9 cellular contexts compared by ENCODE assay signal in genomic region chr1:59879556-59879955, GRCh38. TPM values are rescaled to one million over a fixed set of nuclear protein-coding genes. Genes with fewer than 3 reads are reported as not detected.
DNase-seq lines count a peak whose midpoint lies in the region; ATAC-seq, FAIRE-seq and TF ChIP-seq lines count a peak whose summit lies in the region.
"Had no signal": no experiment of that assay in that cellular context is flagged by ENCODE, and none has a peak within 500 bp of the region (broad histone marks: within the 10 kb centered on the region; RNA-seq: fewer than 3 reads in every experiment).

No MANE protein-coding gene starts in this region.

- TF ChIP-seq CTCF in WTC11 (IDR thresholded peaks at IDR 0.05) (peak; percentile 44), H1 (IDR thresholded peaks at IDR 0.05; ENCODE audit: control extremely low read depth in 1 of 3, insufficient read depth in 1 of 3, low read depth in 1 of 3, low read length in 3 of 3) (peak; percentile 45 to 73 (median 71)), mucosa of descending colon (IDR thresholded peaks at IDR 0.05) (no peak), thyroid gland (IDR thresholded peaks at IDR 0.05) (peak in 4 of 6 experiments; percentile 26 to 55 (median 54)), spleen (IDR thresholded peaks at IDR 0.05 in 8 of 11, conservative IDR thresholded peaks at IDR 0.05 in 3 of 11) (peak in 4 of 11 experiments; percentile 30 to 51 (median 42))

- H3K27me3 ChIP-seq in H1 (replicated peaks in 1 of 4; ENCODE audit: control insufficient read depth in 3 of 4, extremely low read depth in 1 of 4, insufficient read depth in 3 of 4, low read length in 3 of 4) (no peaks in the 10 kb centered on the region), thyroid gland (no peaks in the 10 kb centered on the region), spleen (replicated peaks in 1 of 7) (no peaks in the 10 kb centered on the region)
- H3K27me3 ChIP-seq: neutrophil had no signal

- CTCF ChIA-PET in WTC11 (lab: Charles Lee) (interaction anchor here (1.2 to 6.7 kb wide), 2 partner anchors 21 to 65 kb away, joined by 3 to 156 read pairs; no protein-coding TSS in a partner anchor), H1 (lab: Charles Lee; ENCODE audit: partially characterized antibody) (interaction anchor here (0.6 to 14.4 kb wide), 18 partner anchors 9 to 789 kb away, joined by 3 to 323 read pairs (median 6); no protein-coding TSS in a partner anchor)

- peak; percentile 72 for FAIRE-seq in H1 (lab: Jason Lieb, UNC)

- H3K4me1 ChIP-seq in H1 (replicated peaks in 1 of 4; ENCODE audit: control insufficient read depth in 3 of 4, insufficient read depth in 4 of 4, low read length in 3 of 4) (no peaks in the 10 kb centered on the region), mucosa of descending colon (ENCODE audit: low read depth) (peaks cover 7% of the 10 kb centered on the region), thyroid gland (no peaks in the 10 kb centered on the region), spleen (no peaks in the 10 kb centered on the region)

- no peak overlapping the region for H2AFZ ChIP-seq in H1 (ENCODE audit: low read length)

- no peaks in the 10 kb centered on the region for H3K23me2 ChIP-seq in H1 (ENCODE audit: low read depth, low read length)

- no peak overlapping the region for H3K4me3 Mint-ChIP-seq in WTC11

- H3K36me3 Mint-ChIP-seq in WTC11 = no peaks in the 10 kb centered on the region

- WGBS in H1 (ENCODE audit: extremely low coverage in 1 of 2, insufficient coverage in 1 of 2, insufficient read length in 1 of 2, insufficient replicate concordance in 2 of 2, low coverage in 1 of 2, low lambda C conversion rate in 2 of 2, missing lambda C conversion rate in 1 of 2), 2 experiments = 22% methylated on average over 3 of the region's 5 CpGs; no CpG with 5 or more reads in 1 of the 2 experiments
- WGBS in thyroid gland, 2 donors = 38 to 52% methylated on average over 5 of the region's 5 CpGs
- 44 to 59% (median 57%) methylated on average over 5 of the region's 5 CpGs for WGBS in spleen, 5 donors

- no peaks in the 10 kb centered on the region; the same call in 1 of the 2 replicates for H3K27me3 Mint-ChIP-seq in WTC11 (ENCODE audit: low read depth)

- H4K91ac ChIP-seq in H1 (replicated peaks; ENCODE audit: insufficient read length, low read length) = no peak overlapping the region

- H4K8ac ChIP-seq in H1 (ENCODE audit: extremely low read depth, insufficient read depth, low read length) = no peak overlapping the region

- TF ChIP-seq POLR2A in H1 (IDR thresholded peaks at IDR 0.05; ENCODE audit: control extremely low read depth in 1 of 2, low read depth in 2 of 2, low read length in 2 of 2) = no peak
- no peak for TF ChIP-seq POLR2A in thyroid gland (IDR thresholded peaks at IDR 0.05)
- no peak for TF ChIP-seq POLR2A in spleen (IDR thresholded peaks at IDR 0.05)

- no peak overlapping the region for H2BK5ac ChIP-seq in H1 (ENCODE audit: low read depth, low read length)

- no peaks in the 10 kb centered on the region for H4K20me1 ChIP-seq in H1 (replicated peaks in 1 of 2; ENCODE audit: control insufficient read depth in 1 of 2, insufficient read depth in 2 of 2, low read length in 2 of 2)

- H4K5ac ChIP-seq in H1 (ENCODE audit: insufficient read length, low read depth, low read length) = no peak overlapping the region

- no peaks in the 10 kb centered on the region for H3K9me3 ChIP-seq in H1 (ENCODE audit: insufficient read depth in 2 of 2, low read depth in 1 of 2, low read length in 1 of 2)
- H3K9me3 ChIP-seq in mucosa of descending colon = no peaks in the 10 kb centered on the region
- H3K9me3 ChIP-seq in thyroid gland = no peaks in the 10 kb centered on the region
- H3K9me3 ChIP-seq in spleen = peaks cover 6 to 30% (median 23%) of the 10 kb centered on the region in 8 donors
- H3K9me3 ChIP-seq: neutrophil had no signal

- H3K23ac ChIP-seq in H1 (ENCODE audit: insufficient read length) = no peak overlapping the region

- H2BK15ac ChIP-seq in H1 (ENCODE audit: low read length) = no peak overlapping the region

- ATAC-seq in GM18868 (IDR thresholded peaks at IDR 0.05; ENCODE audit: unreplicated experiment) (peak; percentile 87), WTC11 (peak; percentile 91), mucosa of descending colon (peak; percentile 99)

- H3K27ac ChIP-seq in H1 (ENCODE audit: low read depth, low read length) (no peak overlapping the region), thyroid gland (no peak overlapping the region), spleen (no peak overlapping the region)
- H3K27ac ChIP-seq: neutrophil had no signal

- no peak overlapping the region for H3K4me3 ChIP-seq in H1 (ENCODE audit: extremely low read depth in 1 of 4, insufficient read depth in 2 of 4, low read depth in 3 of 4, low read length in 4 of 4)
- no peak overlapping the region for H3K4me3 ChIP-seq in mucosa of descending colon
- no peak overlapping the region for H3K4me3 ChIP-seq in thyroid gland (replicated peaks in 1 of 3)
- H3K4me3 ChIP-seq in spleen = no peak overlapping the region

- no peak overlapping the region for H2BK120ac ChIP-seq in H1 (replicated peaks; ENCODE audit: low read depth, low read length)

- H3K79me2 ChIP-seq in H1 (ENCODE audit: control insufficient read depth in 1 of 2, insufficient read depth in 2 of 2, low read length in 2 of 2) = no peaks in the 10 kb centered on the region

- H3K56ac ChIP-seq in H1 (replicated peaks; ENCODE audit: insufficient read length, low read depth, low read length) = no peak overlapping the region

- H3K9me3 Mint-ChIP-seq in WTC11 = no peaks in the 10 kb centered on the region

- H3K36me3 ChIP-seq in H1 (ENCODE audit: control insufficient read depth in 2 of 4, insufficient read depth in 4 of 4, low read length in 3 of 4) (no peaks in the 10 kb centered on the region), mucosa of descending colon (ENCODE audit: low read depth) (no peaks in the 10 kb centered on the region), thyroid gland (no peaks in the 10 kb centered on the region), spleen (peaks cover 0 to 2% (median 0%) of the 10 kb centered on the region in 6 donors)
- H3K36me3 ChIP-seq: neutrophil had no signal

- no peak overlapping the region for H3K9ac ChIP-seq in H1 (replicated peaks in 1 of 4; ENCODE audit: extremely low read depth in 1 of 4, low read depth in 3 of 4, low read length in 3 of 4)

- no peak overlapping the region for H2BK20ac ChIP-seq in H1 (ENCODE audit: low read length)

- H3K4ac ChIP-seq in H1 (replicated peaks; ENCODE audit: insufficient read length, low read depth, low read length) = no peak overlapping the region

- H2BK12ac ChIP-seq in H1 (ENCODE audit: low read depth, low read length) = no peak overlapping the region

- intact Hi-C loops in mucosa of descending colon (cut with DNase I, micrococcal nuclease) = loop anchor here in 1 of 2 donors (2.0 kb wide), 1 partner anchor 67 kb away; no protein-coding TSS in a partner anchor
- intact Hi-C loops in thyroid gland (cut with DNase I) = no loop called here
- intact Hi-C loops in spleen (cut with DNase I; ENCODE audit: low total_unique reads) = no loop called here

- H3K27ac Mint-ChIP-seq in WTC11 = no peak overlapping the region

- H3K14ac ChIP-seq in H1 (ENCODE audit: insufficient read length) = no peak overlapping the region

- H3K4me1 Mint-ChIP-seq in WTC11 = no peaks in the 10 kb centered on the region; the same call in 1 of the 2 replicates

- H2AK5ac ChIP-seq in H1 (ENCODE audit: low read depth, low read length) = no peak overlapping the region

- H3K79me1 ChIP-seq in H1 (ENCODE audit: low read depth, low read length) = no peaks in the 10 kb centered on the region

- TF ChIP-seq RAD21 in H1 (IDR thresholded peaks at IDR 0.05 in 1 of 2, conservative IDR thresholded peaks at IDR 0.05 in 1 of 2; ENCODE audit: low read depth in 2 of 2, low read length in 2 of 2) = peak; percentile 81 to 82

- no peak overlapping the region for H3K4me2 ChIP-seq in H1 (ENCODE audit: insufficient read depth in 1 of 2, low read depth in 2 of 2, low read length in 2 of 2)

- no peak overlapping the region for H3K18ac ChIP-seq in H1 (ENCODE audit: extremely low read depth, low read length)

- TF ChIP-seq EP300 in H1 (IDR thresholded peaks at IDR 0.05; ENCODE audit: borderline replicate concordance in 1 of 2, low read depth in 2 of 2, low read length in 2 of 2) = no peak

- POLR2A ChIA-PET in WTC11 (lab: Charles Lee) (interaction anchor here (2.7 kb wide), 1 partner anchor 68 kb away, joined by 7 read pairs; no protein-coding TSS in a partner anchor), H1 (lab: Charles Lee; ENCODE audit: partially characterized antibody) (interaction anchor here (1.5 to 2.2 kb wide), 2 partner anchors 14 to 68 kb away, joined by 3 to 7 read pairs; no protein-coding TSS in a partner anchor)

- peak; percentile 82 for DNase-seq in Ammon's horn (ENCODE audit: low spot score)
- DNase-seq in NCI-H1092 treated with DMSO at 0.1 percent for 48 hours (lab: John Stamatoyannopoulos, UW) = peak; percentile 37
- peak; percentile 73 for DNase-seq in WTC11 (ENCODE audit: low spot score)
- DNase-seq in H1 (ENCODE audit: low read depth in 1 of 2, low spot score in 2 of 2) = peak in 1 of 2 experiments; percentile 75
- peak in 2 of 3 donors; percentile 76 to 97 for DNase-seq in mucosa of descending colon
- DNase-seq in thyroid gland = peak; percentile 70 to 76
- DNase-seq in spleen = no peak

TF ChIP-seq in WTC11, 78 proteins besides CTCF, POLR2A, EP300 and RAD21 (continues in another document):
- TF ChIP-seq ATF1 (CRISPR knock-in tag; IDR thresholded peaks at IDR 0.05) = no peak
- TF ChIP-seq ZNF263 (CRISPR knock-in tag; IDR thresholded peaks at IDR 0.05; ENCODE audit: low read depth) = no peak
- TF ChIP-seq JUN (CRISPR knock-in tag; IDR thresholded peaks at IDR 0.05) = no peak
- no peak for TF ChIP-seq SP1 (CRISPR knock-in tag; conservative IDR thresholded peaks at IDR 0.05)

TF ChIP-seq in H1, 55 proteins besides CTCF, POLR2A, EP300 and RAD21 (continues in another document):
- TF ChIP-seq YY1 (IDR thresholded peaks at IDR 0.05; ENCODE audit: low read depth, low read length) (peak; percentile 60), RBBP5 (IDR thresholded peaks at IDR 0.05; ENCODE audit: borderline replicate concordance, low read depth, low read length) (no peak), NANOG (IDR thresholded peaks at IDR 0.05; ENCODE audit: insufficient read depth, low read depth, low read length, poor library complexity, severe bottlenecking) (no peak)

RNA-seq across cellular contexts. Expression of gene CYP2J2, which starts 47.0 kb away (rescaled TPM):
- total RNA-seq in WTC11 (2021) (0.46 to 0.96 TPM (median 0.92 TPM) in 3 replicates), mucosa of descending colon (10 to 100 TPM; 21.8 to 58.6 (median 45.6) TPM), thyroid gland (under 1 TPM in 1 of 4 donors, not detected in 3; 0.33 TPM), spleen (under 1 TPM in 6 of 7 donors, not detected in 1; 0.10 to 0.85 (median 0.46) TPM)
- total RNA-seq in H1 (2021; fragmentation: NEBNext Ultra II Directional; extraction: Animal tissue kit (Norgen Biotek cat#: 25700)) = 2.1 and 2.2 TPM in 2 replicates
- polyA plus RNA-seq in H1 (2011; rRNA removed) (0.49 and 0.59 TPM in 2 replicates), spleen (under 1 TPM; 0.26 to 0.35 (median 0.27) TPM)
- 0.56 TPM for polyA plus RNA-seq in H1 (2011; cell fraction: cytosol; rRNA removed)
- 0.77 TPM for polyA plus RNA-seq in H1 (2011; cell fraction: nucleus; rRNA removed)
- 0.69 to 1.1 TPM (median 0.87 TPM) in 4 replicates for polyA plus RNA-seq in H1 (2012, experiment 1 of 2)
- polyA plus RNA-seq in H1 (2012, experiment 2 of 2) = 0.38 TPM
- 3.9 TPM for polyA plus RNA-seq in H1 (2013, experiment 1 of 2)
- 4.3 TPM for polyA plus RNA-seq in H1 (2013, experiment 2 of 2)
- polyA minus RNA-seq in H1 (2011; rRNA and poly(A)+ RNA removed) = 0.44 and 0.78 TPM in 2 replicates
- polyA minus RNA-seq in H1 (2011; cell fraction: cytosol; rRNA and poly(A)+ RNA removed) = 0.81 TPM
- 1.9 TPM for polyA minus RNA-seq in H1 (2011; cell fraction: nucleus; rRNA and poly(A)+ RNA removed)
